ENCODE assay signal across 8 cellular contexts in the genomic region with DNA sequence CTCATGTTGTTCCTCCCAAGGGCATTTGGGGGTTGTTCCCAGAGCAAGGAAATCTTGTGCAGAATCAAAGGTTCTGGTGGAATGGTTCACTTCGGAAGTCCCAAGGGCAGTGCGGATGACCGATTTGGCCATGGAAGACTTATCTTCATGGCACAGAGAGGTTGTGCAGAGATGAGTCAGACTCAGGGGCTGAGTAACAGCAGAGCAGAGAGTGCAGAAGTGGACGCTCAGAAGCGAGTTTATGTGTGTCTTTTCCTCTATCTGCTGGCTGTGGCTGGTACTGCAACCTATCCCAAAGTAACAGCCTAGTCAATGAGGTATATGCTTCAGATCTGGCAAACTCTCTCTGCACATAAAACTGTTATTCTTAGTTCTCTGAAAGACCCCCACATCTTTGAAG.
DNase-seq lines count a peak whose midpoint lies in the region; ATAC-seq and TF ChIP-seq lines count a peak whose summit lies in the region.

No MANE protein-coding gene starts in this region.

- in situ Hi-C loops in SK-MEL-5 (cut with HindIII; ENCODE audit: low pct_unique_long_range_greater_than_20kb, low sequenced_read_pairs): no loop called here

- H3K4me3 Mint-ChIP-seq in activated naive CD8-positive, alpha-beta T cell treated with anti-CD3 and anti-CD28 coated beads for 36 hours: no peak overlapping the region

- H3K4me3 ChIP-seq in retinal pigment epithelial cell (ENCODE audit: low read length): no peak overlapping the region

- ATAC-seq in HG03457 (IDR thresholded peaks at IDR 0.05; ENCODE audit: unreplicated experiment): peak; percentile 86

- H3K36me3 Mint-ChIP-seq in activated naive CD8-positive, alpha-beta T cell treated with anti-CD3 and anti-CD28 coated beads for 36 hours: no peaks in the 10 kb centered on the region

- TF ChIP-seq CTCF in GM20000 (IDR thresholded peaks at IDR 0.05; ENCODE audit: extremely low read depth, missing control alignments) (peak; percentile 41), retinal pigment epithelial cell (conservative IDR thresholded peaks at IDR 0.05; ENCODE audit: low read depth, low read length) (peak; percentile 77)

- no peaks in the 10 kb centered on the region for H3K4me1 Mint-ChIP-seq in activated naive CD8-positive, alpha-beta T cell treated with anti-CD3 and anti-CD28 coated beads for 36 hours

- peaks cover 2% of the 10 kb centered on the region for H3K27me3 Mint-ChIP-seq in activated naive CD8-positive, alpha-beta T cell treated with anti-CD3 and anti-CD28 coated beads for 36 hours

- DNase-seq in EH (ENCODE audit: low read depth) (peak; percentile 84), GM20000 (ENCODE audit: low spot score) (no peak), SK-MEL-5 (ENCODE audit: low read depth, low spot score) (peak; percentile 86), foreskin melanocyte (peak; percentile 72), retinal pigment epithelial cell (ENCODE audit: low read depth) (peak; percentile 40), NCI-H146 treated with DMSO at 0.1 percent for 48 hours (lab: John Stamatoyannopoulos, UW; ENCODE audit: unreplicated experiment) (no peak)
- no peak for DNase-seq in activated naive CD8-positive, alpha-beta T cell treated with anti-CD3 and anti-CD28 coated beads for 36 hours

- no peaks in the 10 kb centered on the region for H3K9me3 Mint-ChIP-seq in activated naive CD8-positive, alpha-beta T cell treated with anti-CD3 and anti-CD28 coated beads for 36 hours

- no peak overlapping the region for H3K27ac Mint-ChIP-seq in activated naive CD8-positive, alpha-beta T cell treated with anti-CD3 and anti-CD28 coated beads for 36 hours

Comparison
In these comparisons a context has a peak if more than half of its experiments do, and no peak if none do; other contexts are left out.
1. DNase-seq: peak in EH (single experiment), SK-MEL-5 (single experiment), foreskin melanocyte (single experiment) and retinal pigment epithelial cell (single experiment); none in GM20000 (single experiment), activated naive CD8-positive, alpha-beta T cell treated with anti-CD3 and anti-CD28 coated beads for 36 hours (single experiment) and NCI-H146 treated with DMSO at 0.1 percent for 48 hours (single experiment).